Comparison of ENCODE assay signal across 13 cellular contexts in genomic region chr2:95608331-95608730, GRCh38. TPM values are rescaled to one million over a fixed set of nuclear protein-coding genes. Genes with fewer than 3 reads are reported as not detected.
"Had no signal": no experiment of that assay in that cellular context is flagged by ENCODE, and none has a peak within 500 bp of the region (broad histone marks: within the 10 kb centered on the region; RNA-seq: fewer than 3 reads in every experiment).

No MANE protein-coding gene starts in this region.

RNA-seq across cellular contexts. Expression of gene TRIM43, which starts 16.5 kb away (rescaled TPM):
- total RNA-seq: stomach, subcutaneous adipose tissue, suprapubic skin, temporal lobe, thoracic aorta, thyroid gland, tibial nerve, transverse colon, upper lobe of left lung, upper lobe of right lung, ureter, urinary bladder, vagina had no signal
- polyA plus RNA-seq: urinary bladder had no signal
